Comparison of ENCODE assay signal across 1 cellular context in the genomic region with DNA sequence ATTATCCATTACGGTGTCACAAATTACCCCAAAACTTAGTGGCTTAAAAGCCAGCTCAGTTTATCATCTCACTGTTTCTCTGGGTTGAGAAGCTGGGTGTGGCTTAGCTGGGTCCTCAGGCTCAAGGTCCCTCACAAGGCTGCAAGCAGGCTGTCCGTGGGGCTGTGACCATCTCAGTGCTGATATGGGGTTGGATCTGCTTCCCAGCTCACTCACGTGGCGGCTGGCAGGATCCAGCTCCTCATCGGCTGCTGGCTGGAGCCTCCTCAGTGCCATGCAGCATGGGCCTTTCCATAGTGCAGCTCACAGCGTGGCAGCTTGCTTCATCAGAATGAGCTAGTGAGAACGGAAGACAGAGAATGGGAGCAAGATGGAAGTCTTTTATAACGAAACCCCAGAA.
TF ChIP-seq lines count a peak whose summit lies in the region.

No MANE protein-coding gene starts in this region.

TF ChIP-seq in K562, 482 proteins besides CTCF, POLR2A, EP300 and RAD21 (continued from another document):
- TF ChIP-seq, protein P1, sequence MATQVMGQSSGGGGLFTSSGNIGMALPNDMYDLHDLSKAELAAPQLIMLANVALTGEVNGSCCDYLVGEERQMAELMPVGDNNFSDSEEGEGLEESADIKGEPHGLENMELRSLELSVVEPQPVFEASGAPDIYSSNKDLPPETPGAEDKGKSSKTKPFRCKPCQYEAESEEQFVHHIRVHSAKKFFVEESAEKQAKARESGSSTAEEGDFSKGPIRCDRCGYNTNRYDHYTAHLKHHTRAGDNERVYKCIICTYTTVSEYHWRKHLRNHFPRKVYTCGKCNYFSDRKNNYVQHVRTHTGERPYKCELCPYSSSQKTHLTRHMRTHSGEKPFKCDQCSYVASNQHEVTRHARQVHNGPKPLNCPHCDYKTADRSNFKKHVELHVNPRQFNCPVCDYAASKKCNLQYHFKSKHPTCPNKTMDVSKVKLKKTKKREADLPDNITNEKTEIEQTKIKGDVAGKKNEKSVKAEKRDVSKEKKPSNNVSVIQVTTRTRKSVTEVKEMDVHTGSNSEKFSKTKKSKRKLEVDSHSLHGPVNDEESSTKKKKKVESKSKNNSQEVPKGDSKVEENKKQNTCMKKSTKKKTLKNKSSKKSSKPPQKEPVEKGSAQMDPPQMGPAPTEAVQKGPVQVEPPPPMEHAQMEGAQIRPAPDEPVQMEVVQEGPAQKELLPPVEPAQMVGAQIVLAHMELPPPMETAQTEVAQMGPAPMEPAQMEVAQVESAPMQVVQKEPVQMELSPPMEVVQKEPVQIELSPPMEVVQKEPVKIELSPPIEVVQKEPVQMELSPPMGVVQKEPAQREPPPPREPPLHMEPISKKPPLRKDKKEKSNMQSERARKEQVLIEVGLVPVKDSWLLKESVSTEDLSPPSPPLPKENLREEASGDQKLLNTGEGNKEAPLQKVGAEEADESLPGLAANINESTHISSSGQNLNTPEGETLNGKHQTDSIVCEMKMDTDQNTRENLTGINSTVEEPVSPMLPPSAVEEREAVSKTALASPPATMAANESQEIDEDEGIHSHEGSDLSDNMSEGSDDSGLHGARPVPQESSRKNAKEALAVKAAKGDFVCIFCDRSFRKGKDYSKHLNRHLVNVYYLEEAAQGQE (CRISPR knock-in tag; IDR thresholded peaks at IDR 0.05; ENCODE audit: low read depth), result no peak
- TF ChIP-seq DPF2 (IDR thresholded peaks at IDR 0.05), result no peak
TF ChIP-seq in K562: peak in this region for 0.
